In the genomic region with DNA sequence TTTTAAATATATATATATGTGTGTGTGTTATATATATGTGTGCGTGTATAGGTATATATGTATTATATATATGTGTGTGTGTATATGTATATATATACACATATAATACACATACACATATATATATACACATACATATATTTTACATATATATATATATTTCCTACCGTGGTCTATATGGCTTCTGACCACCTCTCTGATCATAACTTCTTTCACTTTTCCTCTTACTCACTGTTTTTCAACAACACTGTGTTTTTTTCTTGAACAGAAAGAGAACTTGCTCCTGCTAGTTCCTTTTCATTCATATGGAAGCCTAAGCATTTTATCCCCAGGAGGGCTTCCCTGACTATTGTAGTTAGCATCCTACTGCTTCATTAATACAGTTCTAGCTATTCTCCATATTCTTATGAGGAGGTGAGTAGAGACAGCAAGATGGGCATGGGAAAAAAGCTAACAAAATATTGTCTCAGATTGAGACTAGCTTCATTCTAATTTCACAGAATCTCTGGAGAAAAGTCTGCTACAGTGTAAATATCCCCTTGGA, we compare ENCODE assay signal across 2 cellular contexts.
A peak's percentile ranks its signal among the peaks of the same experiment; 100 is the strongest.
TF ChIP-seq lines count a peak whose summit lies in the region.

No MANE protein-coding gene starts in this region.

TF ChIP-seq in GM23338, 12 proteins besides CTCF, POLR2A, EP300 and RAD21 (continued from another document):
- TF ChIP-seq, protein P1, sequence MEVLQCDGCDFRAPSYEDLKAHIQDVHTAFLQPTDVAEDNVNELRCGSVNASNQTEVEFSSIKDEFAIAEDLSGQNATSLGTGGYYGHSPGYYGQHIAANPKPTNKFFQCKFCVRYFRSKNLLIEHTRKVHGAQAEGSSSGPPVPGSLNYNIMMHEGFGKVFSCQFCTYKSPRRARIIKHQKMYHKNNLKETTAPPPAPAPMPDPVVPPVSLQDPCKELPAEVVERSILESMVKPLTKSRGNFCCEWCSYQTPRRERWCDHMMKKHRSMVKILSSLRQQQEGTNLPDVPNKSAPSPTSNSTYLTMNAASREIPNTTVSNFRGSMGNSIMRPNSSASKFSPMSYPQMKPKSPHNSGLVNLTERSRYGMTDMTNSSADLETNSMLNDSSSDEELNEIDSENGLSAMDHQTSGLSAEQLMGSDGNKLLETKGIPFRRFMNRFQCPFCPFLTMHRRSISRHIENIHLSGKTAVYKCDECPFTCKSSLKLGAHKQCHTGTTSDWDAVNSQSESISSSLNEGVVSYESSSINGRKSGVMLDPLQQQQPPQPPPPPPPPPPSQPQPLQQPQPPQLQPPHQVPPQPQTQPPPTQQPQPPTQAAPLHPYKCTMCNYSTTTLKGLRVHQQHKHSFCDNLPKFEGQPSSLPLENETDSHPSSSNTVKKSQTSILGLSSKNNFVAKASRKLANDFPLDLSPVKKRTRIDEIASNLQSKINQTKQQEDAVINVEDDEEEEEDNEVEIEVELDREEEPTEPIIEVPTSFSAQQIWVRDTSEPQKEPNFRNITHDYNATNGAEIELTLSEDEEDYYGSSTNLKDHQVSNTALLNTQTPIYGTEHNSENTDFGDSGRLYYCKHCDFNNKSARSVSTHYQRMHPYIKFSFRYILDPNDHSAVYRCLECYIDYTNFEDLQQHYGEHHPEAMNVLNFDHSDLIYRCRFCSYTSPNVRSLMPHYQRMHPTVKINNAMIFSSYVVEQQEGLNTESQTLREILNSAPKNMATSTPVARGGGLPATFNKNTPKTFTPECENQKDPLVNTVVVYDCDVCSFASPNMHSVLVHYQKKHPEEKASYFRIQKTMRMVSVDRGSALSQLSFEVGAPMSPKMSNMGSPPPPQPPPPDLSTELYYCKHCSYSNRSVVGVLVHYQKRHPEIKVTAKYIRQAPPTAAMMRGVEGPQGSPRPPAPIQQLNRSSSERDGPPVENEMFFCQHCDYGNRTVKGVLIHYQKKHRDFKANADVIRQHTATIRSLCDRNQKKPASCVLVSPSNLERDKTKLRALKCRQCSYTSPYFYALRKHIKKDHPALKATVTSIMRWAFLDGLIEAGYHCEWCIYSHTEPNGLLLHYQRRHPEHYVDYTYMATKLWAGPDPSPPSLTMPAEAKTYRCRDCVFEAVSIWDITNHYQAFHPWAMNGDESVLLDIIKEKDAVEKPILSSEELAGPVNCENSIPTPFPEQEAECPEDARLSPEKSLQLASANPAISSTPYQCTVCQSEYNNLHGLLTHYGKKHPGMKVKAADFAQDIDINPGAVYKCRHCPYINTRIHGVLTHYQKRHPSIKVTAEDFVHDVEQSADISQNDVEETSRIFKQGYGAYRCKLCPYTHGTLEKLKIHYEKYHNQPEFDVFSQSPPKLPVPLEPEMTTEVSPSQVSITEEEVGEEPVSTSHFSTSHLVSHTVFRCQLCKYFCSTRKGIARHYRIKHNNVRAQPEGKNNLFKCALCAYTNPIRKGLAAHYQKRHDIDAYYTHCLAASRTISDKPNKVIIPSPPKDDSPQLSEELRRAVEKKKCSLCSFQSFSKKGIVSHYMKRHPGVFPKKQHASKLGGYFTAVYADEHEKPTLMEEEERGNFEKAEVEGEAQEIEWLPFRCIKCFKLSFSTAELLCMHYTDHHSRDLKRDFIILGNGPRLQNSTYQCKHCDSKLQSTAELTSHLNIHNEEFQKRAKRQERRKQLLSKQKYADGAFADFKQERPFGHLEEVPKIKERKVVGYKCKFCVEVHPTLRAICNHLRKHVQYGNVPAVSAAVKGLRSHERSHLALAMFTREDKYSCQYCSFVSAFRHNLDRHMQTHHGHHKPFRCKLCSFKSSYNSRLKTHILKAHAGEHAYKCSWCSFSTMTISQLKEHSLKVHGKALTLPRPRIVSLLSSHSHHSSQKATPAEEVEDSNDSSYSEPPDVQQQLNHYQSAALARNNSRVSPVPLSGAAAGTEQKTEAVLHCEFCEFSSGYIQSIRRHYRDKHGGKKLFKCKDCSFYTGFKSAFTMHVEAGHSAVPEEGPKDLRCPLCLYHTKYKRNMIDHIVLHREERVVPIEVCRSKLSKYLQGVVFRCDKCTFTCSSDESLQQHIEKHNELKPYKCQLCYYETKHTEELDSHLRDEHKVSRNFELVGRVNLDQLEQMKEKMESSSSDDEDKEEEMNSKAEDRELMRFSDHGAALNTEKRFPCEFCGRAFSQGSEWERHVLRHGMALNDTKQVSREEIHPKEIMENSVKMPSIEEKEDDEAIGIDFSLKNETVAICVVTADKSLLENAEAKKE (CRISPR knock-in tag; IDR thresholded peaks at IDR 0.05), result peak; percentile 35; the same call in 1 of the 2 replicates
TF ChIP-seq in GM23338: peak in this region for 1.

TF ChIP-seq in WTC11, 78 proteins besides CTCF, POLR2A, EP300 and RAD21 (continued from another document):
- TF ChIP-seq, protein P2, sequence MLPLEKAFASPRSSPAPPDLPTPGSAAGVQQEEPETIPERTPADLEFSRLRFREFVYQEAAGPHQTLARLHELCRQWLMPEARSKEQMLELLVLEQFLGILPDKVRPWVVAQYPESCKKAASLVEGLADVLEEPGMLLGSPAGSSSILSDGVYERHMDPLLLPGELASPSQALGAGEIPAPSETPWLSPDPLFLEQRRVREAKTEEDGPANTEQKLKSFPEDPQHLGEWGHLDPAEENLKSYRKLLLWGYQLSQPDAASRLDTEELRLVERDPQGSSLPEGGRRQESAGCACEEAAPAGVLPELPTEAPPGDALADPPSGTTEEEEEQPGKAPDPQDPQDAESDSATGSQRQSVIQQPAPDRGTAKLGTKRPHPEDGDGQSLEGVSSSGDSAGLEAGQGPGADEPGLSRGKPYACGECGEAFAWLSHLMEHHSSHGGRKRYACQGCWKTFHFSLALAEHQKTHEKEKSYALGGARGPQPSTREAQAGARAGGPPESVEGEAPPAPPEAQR (CRISPR knock-in tag; IDR thresholded peaks at IDR 0.05), result no peak
- TF ChIP-seq, protein P3, sequence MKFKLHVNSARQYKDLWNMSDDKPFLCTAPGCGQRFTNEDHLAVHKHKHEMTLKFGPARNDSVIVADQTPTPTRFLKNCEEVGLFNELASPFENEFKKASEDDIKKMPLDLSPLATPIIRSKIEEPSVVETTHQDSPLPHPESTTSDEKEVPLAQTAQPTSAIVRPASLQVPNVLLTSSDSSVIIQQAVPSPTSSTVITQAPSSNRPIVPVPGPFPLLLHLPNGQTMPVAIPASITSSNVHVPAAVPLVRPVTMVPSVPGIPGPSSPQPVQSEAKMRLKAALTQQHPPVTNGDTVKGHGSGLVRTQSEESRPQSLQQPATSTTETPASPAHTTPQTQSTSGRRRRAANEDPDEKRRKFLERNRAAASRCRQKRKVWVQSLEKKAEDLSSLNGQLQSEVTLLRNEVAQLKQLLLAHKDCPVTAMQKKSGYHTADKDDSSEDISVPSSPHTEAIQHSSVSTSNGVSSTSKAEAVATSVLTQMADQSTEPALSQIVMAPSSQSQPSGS (CRISPR knock-in tag; IDR thresholded peaks at IDR 0.05; ENCODE audit: borderline replicate concordance, low read depth), result no peak
- TF ChIP-seq, protein P4, sequence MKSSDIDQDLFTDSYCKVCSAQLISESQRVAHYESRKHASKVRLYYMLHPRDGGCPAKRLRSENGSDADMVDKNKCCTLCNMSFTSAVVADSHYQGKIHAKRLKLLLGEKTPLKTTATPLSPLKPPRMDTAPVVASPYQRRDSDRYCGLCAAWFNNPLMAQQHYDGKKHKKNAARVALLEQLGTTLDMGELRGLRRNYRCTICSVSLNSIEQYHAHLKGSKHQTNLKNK (CRISPR knock-in tag; IDR thresholded peaks at IDR 0.05), result no peak
- no peak for TF ChIP-seq PRRX2 (CRISPR knock-in tag; IDR thresholded peaks at IDR 0.05)
- TF ChIP-seq SOX15 (CRISPR knock-in tag; IDR thresholded peaks at IDR 0.05), result no peak
- TF ChIP-seq, protein P5, sequence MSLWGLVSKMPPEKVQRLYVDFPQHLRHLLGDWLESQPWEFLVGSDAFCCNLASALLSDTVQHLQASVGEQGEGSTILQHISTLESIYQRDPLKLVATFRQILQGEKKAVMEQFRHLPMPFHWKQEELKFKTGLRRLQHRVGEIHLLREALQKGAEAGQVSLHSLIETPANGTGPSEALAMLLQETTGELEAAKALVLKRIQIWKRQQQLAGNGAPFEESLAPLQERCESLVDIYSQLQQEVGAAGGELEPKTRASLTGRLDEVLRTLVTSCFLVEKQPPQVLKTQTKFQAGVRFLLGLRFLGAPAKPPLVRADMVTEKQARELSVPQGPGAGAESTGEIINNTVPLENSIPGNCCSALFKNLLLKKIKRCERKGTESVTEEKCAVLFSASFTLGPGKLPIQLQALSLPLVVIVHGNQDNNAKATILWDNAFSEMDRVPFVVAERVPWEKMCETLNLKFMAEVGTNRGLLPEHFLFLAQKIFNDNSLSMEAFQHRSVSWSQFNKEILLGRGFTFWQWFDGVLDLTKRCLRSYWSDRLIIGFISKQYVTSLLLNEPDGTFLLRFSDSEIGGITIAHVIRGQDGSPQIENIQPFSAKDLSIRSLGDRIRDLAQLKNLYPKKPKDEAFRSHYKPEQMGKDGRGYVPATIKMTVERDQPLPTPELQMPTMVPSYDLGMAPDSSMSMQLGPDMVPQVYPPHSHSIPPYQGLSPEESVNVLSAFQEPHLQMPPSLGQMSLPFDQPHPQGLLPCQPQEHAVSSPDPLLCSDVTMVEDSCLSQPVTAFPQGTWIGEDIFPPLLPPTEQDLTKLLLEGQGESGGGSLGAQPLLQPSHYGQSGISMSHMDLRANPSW (CRISPR knock-in tag; conservative IDR thresholded peaks at IDR 0.05; ENCODE audit: low read depth), result no peak
- TF ChIP-seq NFATC4 (CRISPR knock-in tag; IDR thresholded peaks at IDR 0.05), result no peak
- TF ChIP-seq, protein P6, sequence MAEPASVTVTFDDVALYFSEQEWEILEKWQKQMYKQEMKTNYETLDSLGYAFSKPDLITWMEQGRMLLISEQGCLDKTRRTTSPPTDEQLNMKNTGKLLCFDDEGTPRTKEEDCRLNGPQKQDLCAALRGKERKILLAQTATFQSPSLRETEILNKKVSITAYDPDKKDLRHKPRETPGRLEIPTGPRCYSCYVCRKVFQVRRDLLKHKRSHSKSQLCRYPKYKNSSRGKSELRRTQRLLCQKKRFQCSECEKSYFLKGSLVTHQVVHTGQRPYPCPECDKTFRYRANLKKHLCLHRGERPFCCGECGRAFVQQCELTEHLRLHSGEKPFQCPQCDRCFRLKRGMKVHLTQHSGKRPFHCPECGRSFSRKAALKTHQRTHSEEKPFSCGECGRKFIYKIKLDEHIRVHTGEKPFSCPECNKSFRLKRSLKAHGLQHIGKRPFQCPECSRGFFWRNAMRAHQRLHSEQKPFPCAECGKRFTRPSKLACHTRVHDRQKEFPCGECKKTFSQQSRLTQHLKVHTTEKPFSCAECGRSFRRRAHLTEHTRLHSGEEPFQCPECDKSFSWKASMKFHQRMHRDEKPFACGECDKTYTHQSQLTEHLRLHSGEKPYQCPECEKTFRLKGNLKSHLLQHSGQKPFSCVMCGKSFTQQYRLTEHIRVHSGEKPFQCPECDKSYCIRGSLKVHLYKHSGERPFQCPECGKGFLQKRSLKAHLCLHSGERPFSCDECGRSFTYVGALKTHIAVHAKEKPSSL (CRISPR knock-in tag; conservative IDR thresholded peaks at IDR 0.05), result no peak
- TF ChIP-seq, protein P7, sequence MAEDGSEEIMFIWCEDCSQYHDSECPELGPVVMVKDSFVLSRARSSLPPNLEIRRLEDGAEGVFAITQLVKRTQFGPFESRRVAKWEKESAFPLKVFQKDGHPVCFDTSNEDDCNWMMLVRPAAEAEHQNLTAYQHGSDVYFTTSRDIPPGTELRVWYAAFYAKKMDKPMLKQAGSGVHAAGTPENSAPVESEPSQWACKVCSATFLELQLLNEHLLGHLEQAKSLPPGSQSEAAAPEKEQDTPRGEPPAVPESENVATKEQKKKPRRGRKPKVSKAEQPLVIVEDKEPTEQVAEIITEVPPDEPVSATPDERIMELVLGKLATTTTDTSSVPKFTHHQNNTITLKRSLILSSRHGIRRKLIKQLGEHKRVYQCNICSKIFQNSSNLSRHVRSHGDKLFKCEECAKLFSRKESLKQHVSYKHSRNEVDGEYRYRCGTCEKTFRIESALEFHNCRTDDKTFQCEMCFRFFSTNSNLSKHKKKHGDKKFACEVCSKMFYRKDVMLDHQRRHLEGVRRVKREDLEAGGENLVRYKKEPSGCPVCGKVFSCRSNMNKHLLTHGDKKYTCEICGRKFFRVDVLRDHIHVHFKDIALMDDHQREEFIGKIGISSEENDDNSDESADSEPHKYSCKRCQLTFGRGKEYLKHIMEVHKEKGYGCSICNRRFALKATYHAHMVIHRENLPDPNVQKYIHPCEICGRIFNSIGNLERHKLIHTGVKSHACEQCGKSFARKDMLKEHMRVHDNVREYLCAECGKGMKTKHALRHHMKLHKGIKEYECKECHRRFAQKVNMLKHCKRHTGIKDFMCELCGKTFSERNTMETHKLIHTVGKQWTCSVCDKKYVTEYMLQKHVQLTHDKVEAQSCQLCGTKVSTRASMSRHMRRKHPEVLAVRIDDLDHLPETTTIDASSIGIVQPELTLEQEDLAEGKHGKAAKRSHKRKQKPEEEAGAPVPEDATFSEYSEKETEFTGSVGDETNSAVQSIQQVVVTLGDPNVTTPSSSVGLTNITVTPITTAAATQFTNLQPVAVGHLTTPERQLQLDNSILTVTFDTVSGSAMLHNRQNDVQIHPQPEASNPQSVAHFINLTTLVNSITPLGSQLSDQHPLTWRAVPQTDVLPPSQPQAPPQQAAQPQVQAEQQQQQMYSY (CRISPR knock-in tag; IDR thresholded peaks at IDR 0.05), result no peak
